Comparison of ENCODE assay signal across 12 cellular contexts in genomic region chr18:13268746-13269285, GRCh38. TPM values are rescaled to one million over a fixed set of nuclear protein-coding genes. Genes with fewer than 3 reads are reported as not detected.
A peak's percentile ranks its signal among the peaks of the same experiment; 100 is the strongest.
DNase-seq lines count a peak whose midpoint lies in the region; ATAC-seq and TF ChIP-seq lines count a peak whose summit lies in the region.
"Had no signal": no experiment of that assay in that cellular context is flagged by ENCODE, and none has a peak within 500 bp of the region (broad histone marks: within the 10 kb centered on the region; RNA-seq: fewer than 3 reads in every experiment).

No MANE protein-coding gene starts in this region.

- peak overlapping the region; percentile 10 to 81 (median 66) for H3K27ac ChIP-seq in heart right ventricle
- no peak overlapping the region for H3K27ac ChIP-seq in right cardiac atrium (ENCODE audit: low read length)
- H3K27ac ChIP-seq: RWPE1 had no signal

- H3K27me3 Mint-ChIP-seq in nephron (ENCODE audit: low read depth), result no peaks in the 10 kb centered on the region

- H3K4me1 ChIP-seq in heart right ventricle, result peaks cover 35 to 100% (median 91%) of the 10 kb centered on the region in 9 donors
- H3K4me1 ChIP-seq in right cardiac atrium (ENCODE audit: control insufficient read depth, insufficient read depth, low read length), result peaks cover 29% of the 10 kb centered on the region

- no peaks in the 10 kb centered on the region for H3K36me3 ChIP-seq in heart right ventricle

- H3K4me3 ChIP-seq in heart right ventricle (no peak overlapping the region), right cardiac atrium (ENCODE audit: low read length) (no peak overlapping the region), choroid plexus epithelial cell (ENCODE audit: low read depth, low read length) (no peak overlapping the region), lower leg skin (ENCODE audit: low read depth, poor library complexity, severe bottlenecking) (no peak overlapping the region)

- H3K9me3 Mint-ChIP-seq in nephron, result no peaks in the 10 kb centered on the region
- H3K9me3 Mint-ChIP-seq: natural killer cell treated with Interleukin-12 subunit alpha and Interleukin-12 subunit beta and Interleukin-15 and Interleukin-18, amount 100 ng/mL, for 72 hours had no signal

- H3K36me3 Mint-ChIP-seq in nephron (ENCODE audit: low read depth), result no peaks in the 10 kb centered on the region
- H3K36me3 Mint-ChIP-seq: natural killer cell treated with Interleukin-12 subunit alpha and Interleukin-12 subunit beta and Interleukin-15 and Interleukin-18, amount 100 ng/mL, for 72 hours had no signal

- H3K9me3 ChIP-seq in heart right ventricle, result no peaks in the 10 kb centered on the region
- no peaks in the 10 kb centered on the region for H3K9me3 ChIP-seq in right cardiac atrium (ENCODE audit: control insufficient read depth, low read length)

- TF ChIP-seq POLR2A in lower leg skin (IDR thresholded peaks at IDR 0.05), result no peak

- intact Hi-C loops in heart right ventricle (cut with DNase I) (loop anchor here in 6 of 10 donors (2.0 to 10.0 kb wide), 7 partner anchors 42 to 253 kb away; no protein-coding TSS in a partner anchor), right cardiac atrium (cut with DNase I) (loop anchor here in 3 of 4 donors (5.0 kb wide), 2 partner anchors 37 to 47 kb away; no protein-coding TSS in a partner anchor), lower leg skin (cut with DNase I; ENCODE audit: low total_unique reads) (no loop called here)

- TF ChIP-seq CTCF in heart right ventricle (IDR thresholded peaks at IDR 0.05) (no peak), choroid plexus epithelial cell (conservative IDR thresholded peaks at IDR 0.05; ENCODE audit: low read depth, low read length) (no peak), nephron (IDR thresholded peaks at IDR 0.05; ENCODE audit: unreplicated experiment in 3 of 3) (no peak), lower leg skin (IDR thresholded peaks at IDR 0.05) (no peak)

- peaks cover 68% of the 10 kb centered on the region for H3K4me1 Mint-ChIP-seq in nephron

- peak in 1 of 8 donors; percentile 21 for ATAC-seq in heart right ventricle
- no peak for ATAC-seq in right cardiac atrium
- ATAC-seq: HepG2; natural killer cell treated with Interleukin-12 subunit alpha and Interleukin-12 subunit beta and Interleukin-15 and Interleukin-18, amount 100 ng/mL, for 72 hours had no signal

- H3K27me3 ChIP-seq in heart right ventricle (no peaks in the 10 kb centered on the region), right cardiac atrium (ENCODE audit: control insufficient read depth, insufficient read depth) (no peaks in the 10 kb centered on the region)

- DNase-seq in heart right ventricle (no peak), right cardiac atrium (no peak), choroid plexus epithelial cell (ENCODE audit: low read depth) (peak; percentile 5), ureter (ENCODE audit: low spot score) (peak; percentile 15), lower leg skin (ENCODE audit: low spot score in 2 of 2) (no peak), SW 1271 (lab: John Stamatoyannopoulos, UW) (no peak), NCI-H1694 (lab: John Stamatoyannopoulos, UW) (no peak)
- DNase-seq: stimulated activated CD8-positive, alpha-beta memory T cell treated with anti-CD3 and anti-CD28 coated beads, Interleukin-4, amount 100 ng/mL, for 48 hours had no signal

- WGBS in heart right ventricle, 2 donors, result 46 to 58% methylated on average over 2 of the region's 2 CpGs
- WGBS in right cardiac atrium, result 38% methylated on average over 2 of the region's 2 CpGs
- WGBS in lower leg skin, 2 donors, result 40 to 42% methylated on average over 2 of the region's 2 CpGs

- peak overlapping the region in 1 of 3 experiments; percentile 33 for H3K4me3 Mint-ChIP-seq in nephron
- H3K4me3 Mint-ChIP-seq: natural killer cell treated with Interleukin-12 subunit alpha and Interleukin-12 subunit beta and Interleukin-15 and Interleukin-18, amount 100 ng/mL, for 72 hours had no signal

- peak overlapping the region; percentile 75 to 99 (median 97) for H3K27ac Mint-ChIP-seq in nephron
- H3K27ac Mint-ChIP-seq: natural killer cell treated with Interleukin-12 subunit alpha and Interleukin-12 subunit beta and Interleukin-15 and Interleukin-18, amount 100 ng/mL, for 72 hours had no signal

RNA-seq across cellular contexts. Expression of gene LDLRAD4, which starts 50.3 kb away (rescaled TPM):
- total RNA-seq in heart right ventricle (10 to 100 TPM; 26.3 to 74.6 (median 35.4) TPM), right cardiac atrium (100 to 1,000 TPM in 1 of 4 donors, 10 to 100 TPM in 3; 46.6 to 159 (median 70.0) TPM), ureter (39.7 TPM), lower leg skin (10 to 100 TPM in 2 of 4 donors, 1 to 10 TPM in 2; 2.7 to 22.5 (median 10.8) TPM)
- polyA plus RNA-seq in heart right ventricle (10 to 100 TPM in 1 of 2 donors, 1 to 10 TPM in 1; 5.4 to 12.1 TPM), right cardiac atrium (25.7 TPM)

Comparison
In these comparisons a context has a peak if more than half of its experiments do, and no peak if none do; other contexts are left out.
1. DNase-seq: peak in choroid plexus epithelial cell (single experiment) and ureter (single experiment); none in heart right ventricle (0 of 2), right cardiac atrium (0 of 3), lower leg skin (0 of 2), SW 1271 (0 of 2) and NCI-H1694 (single experiment).